Comparison of ENCODE assay signal across 14 cellular contexts in the genomic region with DNA sequence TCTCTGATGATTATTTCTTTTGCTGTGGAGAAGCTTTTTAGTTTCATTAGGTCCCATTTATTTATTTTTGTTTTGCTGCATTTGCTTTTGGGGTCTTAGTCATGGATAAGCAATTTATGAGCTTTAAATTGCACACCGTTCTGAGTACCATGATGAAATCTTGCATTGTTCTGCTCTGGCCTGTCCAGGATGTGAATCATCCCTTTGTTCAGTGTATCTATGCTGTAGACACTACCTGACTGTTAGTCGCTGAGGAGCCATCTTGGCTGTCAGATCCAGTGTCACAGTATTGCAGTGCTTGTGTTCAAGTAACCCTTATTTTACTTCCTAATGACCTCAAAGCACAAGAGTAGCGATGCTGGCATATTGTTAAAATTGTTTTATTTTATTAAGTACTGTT.
"Had no signal": no experiment of that assay in that cellular context is flagged by ENCODE, and none has a peak within 500 bp of the region (broad histone marks: within the 10 kb centered on the region; RNA-seq: fewer than 3 reads in every experiment).

No MANE protein-coding gene starts in this region.

- H3K36me3 ChIP-seq: brain microvascular endothelial cell, esophagus squamous epithelium, heart right ventricle, left ventricle myocardium inferior had no signal

- H3K4me1 ChIP-seq: esophagus squamous epithelium, heart right ventricle, left ventricle myocardium inferior had no signal

- H3K27ac ChIP-seq: brain microvascular endothelial cell, dorsolateral prefrontal cortex, esophagus squamous epithelium, heart right ventricle, left ventricle myocardium inferior had no signal

- H3K9me3 ChIP-seq: esophagus squamous epithelium, left ventricle myocardium inferior had no signal

- ATAC-seq: activated CD8-positive, alpha-beta memory T cell treated with anti-CD3 and anti-CD28 coated beads, Interleukin-2, amount 10 ng/mL, durations not matched to agents 7 days and 5 days; heart right ventricle had no signal

- H3K36me3 Mint-ChIP-seq: activated CD8-positive, alpha-beta memory T cell treated with anti-CD3 and anti-CD28 coated beads, Interleukin-2, amount 10 ng/mL, durations not matched to agents 7 days and 5 days; activated naive CD8-positive, alpha-beta T cell treated with anti-CD3 and anti-CD28 coated beads for 36 hours had no signal

- H3K4me1 Mint-ChIP-seq: activated CD8-positive, alpha-beta memory T cell treated with anti-CD3 and anti-CD28 coated beads, Interleukin-2, amount 10 ng/mL, durations not matched to agents 7 days and 5 days; activated naive CD8-positive, alpha-beta T cell treated with anti-CD3 and anti-CD28 coated beads for 36 hours had no signal

- H3K27ac Mint-ChIP-seq: activated CD8-positive, alpha-beta memory T cell treated with anti-CD3 and anti-CD28 coated beads, Interleukin-2, amount 10 ng/mL, durations not matched to agents 7 days and 5 days; activated naive CD8-positive, alpha-beta T cell treated with anti-CD3 and anti-CD28 coated beads for 36 hours; activated T-cell treated with anti-CD3 and anti-CD28 coated beads, Interleukin-2, amount 50 U/mL, for 24 hours; T-helper 2 cell treated with Interferon-gamma antibody and Interleukin-4, amounts not matched to agents 5 μg/mL and 100 μg/mL, for 36 hours had no signal

- DNase-seq: activated CD4-positive, alpha-beta T cell treated with anti-CD3 and anti-CD28 coated beads, Interleukin-2, amount 50 U/mL, for 48 hours; activated CD4-positive, CD25-positive, alpha-beta regulatory T cell treated with anti-CD3 and anti-CD28 coated beads, Interleukin-2, amount 50 U/mL, for 72 hours; activated CD8-positive, alpha-beta memory T cell treated with anti-CD3 and anti-CD28 coated beads, Interleukin-2, amount 10 ng/mL, durations not matched to agents 7 days and 5 days; activated gamma-delta T cell; activated naive CD8-positive, alpha-beta T cell treated with anti-CD3 and anti-CD28 coated beads for 36 hours; activated T-cell treated with anti-CD3 and anti-CD28 coated beads, Interleukin-2, amount 50 U/mL, for 24 hours; brain microvascular endothelial cell; esophagus squamous epithelium; foreskin melanocyte; heart right ventricle; left ventricle myocardium inferior; small intestine had no signal

- H3K27me3 ChIP-seq: brain microvascular endothelial cell, dorsolateral prefrontal cortex, esophagus squamous epithelium had no signal

- H3K27me3 Mint-ChIP-seq: activated CD8-positive, alpha-beta memory T cell treated with anti-CD3 and anti-CD28 coated beads, Interleukin-2, amount 10 ng/mL, durations not matched to agents 7 days and 5 days; activated naive CD8-positive, alpha-beta T cell treated with anti-CD3 and anti-CD28 coated beads for 36 hours; activated T-cell treated with anti-CD3 and anti-CD28 coated beads, Interleukin-2, amount 50 U/mL, for 24 hours had no signal

- H3K4me3 Mint-ChIP-seq: activated CD8-positive, alpha-beta memory T cell treated with anti-CD3 and anti-CD28 coated beads, Interleukin-2, amount 10 ng/mL, durations not matched to agents 7 days and 5 days; activated naive CD8-positive, alpha-beta T cell treated with anti-CD3 and anti-CD28 coated beads for 36 hours; activated T-cell treated with anti-CD3 and anti-CD28 coated beads, Interleukin-2, amount 50 U/mL, for 24 hours; T-helper 2 cell treated with Interferon-gamma antibody and Interleukin-4, amounts not matched to agents 5 μg/mL and 100 μg/mL, for 36 hours had no signal

- H3K4me3 ChIP-seq: esophagus squamous epithelium, heart right ventricle, left ventricle myocardium inferior had no signal
